ENCODE assay signal across 1 cellular context in the genomic region with DNA sequence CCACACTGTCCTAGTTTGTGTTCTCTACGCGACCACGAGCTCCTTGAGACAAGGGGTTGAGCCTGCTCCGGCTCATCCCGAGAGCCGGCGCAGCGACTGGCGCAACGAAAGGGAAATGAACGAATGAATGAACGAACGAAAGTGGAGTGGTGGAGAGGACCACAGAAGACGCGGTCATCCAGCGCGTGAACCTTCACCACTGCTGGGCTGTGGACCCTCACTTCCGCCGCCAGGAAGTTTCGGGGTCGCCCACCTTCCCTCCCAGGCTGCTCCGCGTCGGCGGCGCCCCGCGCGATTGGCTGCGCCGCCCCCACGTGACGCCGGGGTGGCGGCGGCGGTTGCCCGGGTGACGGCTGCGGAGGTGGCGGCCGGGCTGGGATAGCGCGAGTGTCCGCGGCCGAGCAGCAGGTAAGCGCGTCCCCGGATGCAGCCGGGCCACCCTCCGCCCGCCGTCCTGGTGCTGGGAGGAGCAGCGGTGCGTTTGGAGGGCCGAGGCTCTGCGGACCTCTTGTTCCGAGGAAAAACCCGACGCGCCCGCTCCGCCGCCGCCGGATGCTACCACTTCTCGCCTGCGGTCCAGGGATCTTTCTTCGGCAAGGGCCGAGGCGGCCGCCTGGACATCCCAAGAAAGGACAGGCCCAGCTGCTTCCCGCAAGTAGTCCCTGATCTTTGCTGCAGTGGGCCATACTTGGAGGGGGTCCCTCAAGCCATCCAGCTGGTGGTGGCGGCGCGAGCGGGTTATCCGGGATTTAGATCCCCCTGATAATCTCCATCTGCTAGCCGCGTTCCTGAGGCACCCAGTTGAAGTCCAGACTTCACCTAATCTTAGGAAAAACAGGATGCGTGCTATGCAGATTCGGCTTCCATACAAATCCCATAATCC.
TF ChIP-seq lines count a peak whose summit lies in the region.

A gene with protein sequence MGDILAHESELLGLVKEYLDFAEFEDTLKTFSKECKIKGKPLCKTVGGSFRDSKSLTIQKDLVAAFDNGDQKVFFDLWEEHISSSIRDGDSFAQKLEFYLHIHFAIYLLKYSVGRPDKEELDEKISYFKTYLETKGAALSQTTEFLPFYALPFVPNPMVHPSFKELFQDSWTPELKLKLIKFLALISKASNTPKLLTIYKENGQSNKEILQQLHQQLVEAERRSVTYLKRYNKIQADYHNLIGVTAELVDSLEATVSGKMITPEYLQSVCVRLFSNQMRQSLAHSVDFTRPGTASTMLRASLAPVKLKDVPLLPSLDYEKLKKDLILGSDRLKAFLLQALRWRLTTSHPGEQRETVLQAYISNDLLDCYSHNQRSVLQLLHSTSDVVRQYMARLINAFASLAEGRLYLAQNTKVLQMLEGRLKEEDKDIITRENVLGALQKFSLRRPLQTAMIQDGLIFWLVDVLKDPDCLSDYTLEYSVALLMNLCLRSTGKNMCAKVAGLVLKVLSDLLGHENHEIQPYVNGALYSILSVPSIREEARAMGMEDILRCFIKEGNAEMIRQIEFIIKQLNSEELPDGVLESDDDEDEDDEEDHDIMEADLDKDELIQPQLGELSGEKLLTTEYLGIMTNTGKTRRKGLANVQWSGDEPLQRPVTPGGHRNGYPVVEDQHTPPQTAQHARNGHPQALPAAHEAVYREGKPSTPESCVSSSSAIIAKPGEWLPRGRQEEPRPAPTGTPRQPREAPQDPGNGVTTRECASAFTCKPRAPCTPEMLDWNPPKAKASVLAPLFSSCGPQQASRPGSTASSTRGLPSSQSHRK (plus strand): TSS at position 341 of the 883 bp plus-strand sequence. CDS start 7,608 bp downstream, outside the sequence.

TF ChIP-seq in SK-N-SH treated with all-trans-retinoic acid at 6 μM for 48 hours, 23 proteins besides CTCF, POLR2A, EP300 and RAD21 (continued from another document):
- TF ChIP-seq SNAI2 (CRISPR knock-in tag; IDR thresholded peaks at IDR 0.05) (0 out of 2 replicates have a peak, but pooled peaks have one; percentile 14), ZNF565 (CRISPR knock-in tag; conservative IDR thresholded peaks at IDR 0.05; ENCODE audit: low read depth) (no peak)
